10 cellular contexts compared by ENCODE assay signal in genomic region chr12:50642035-50642451, GRCh38.
DNase-seq lines count a peak whose midpoint lies in the region; ATAC-seq and TF ChIP-seq lines count a peak whose summit lies in the region.
"Had no signal": no experiment of that assay in that cellular context is flagged by ENCODE, and none has a peak within 500 bp of the region (broad histone marks: within the 10 kb centered on the region; RNA-seq: fewer than 3 reads in every experiment).

No MANE protein-coding gene starts in this region.

- ATAC-seq in RWPE2 (ENCODE audit: low read depth): peak; percentile 81
- peak in 1 of 4 donors; percentile 51 for ATAC-seq in psoas muscle
- no peak for ATAC-seq in GM21576 (IDR thresholded peaks at IDR 0.05; ENCODE audit: unreplicated experiment)
- no peak for ATAC-seq in HG02642 (IDR thresholded peaks at IDR 0.05; ENCODE audit: poor library complexity, unreplicated experiment)

- DNase-seq in ELR (ENCODE audit: low read depth) (peak; percentile 39), RWPE2 (ENCODE audit: low spot score) (no peak), esophagus squamous epithelium (lab: John Stamatoyannopoulos, UW) (no peak), psoas muscle (no peak), ovary (no peak)
- DNase-seq in stimulated activated CD4-positive, alpha-beta T cell treated with anti-CD3 and anti-CD28 coated beads, Interleukin-2, amount 100 ng/mL, for 48 hours: no peak
- DNase-seq: activated CD4-positive, CD25-positive, alpha-beta regulatory T cell treated with anti-CD3 and anti-CD28 coated beads, Interleukin-2, amount 50 U/mL, for 72 hours; activated naive CD4-positive, alpha-beta T cell treated with anti-CD3 and anti-CD28 coated beads, Interleukin-2, amount 10 ng/mL, durations not matched to agents 7 days and 5 days had no signal

- 18 to 27% methylated on average over 1 of the region's 1 CpG for WGBS in esophagus squamous epithelium, 2 donors
- WGBS in psoas muscle, 3 donors: 10 to 42% (median 25%) methylated on average over 1 of the region's 1 CpG
- 60 to 67% (median 61%) methylated on average over 1 of the region's 1 CpG for WGBS in ovary, 3 donors

- H3K27ac ChIP-seq in RWPE2 (ENCODE audit: poor library complexity, severe bottlenecking): peak overlapping the region; percentile 77
- H3K27ac ChIP-seq in esophagus squamous epithelium: peak overlapping the region; percentile 72 to 81 (median 76)
- H3K27ac ChIP-seq in psoas muscle: peak overlapping the region; percentile 20
- no peak overlapping the region for H3K27ac ChIP-seq in ovary

- no peak for TF ChIP-seq POLR2A in esophagus squamous epithelium (IDR thresholded peaks at IDR 0.05)
- TF ChIP-seq POLR2A in ovary (IDR thresholded peaks at IDR 0.05): no peak

- H3K36me3 ChIP-seq in RWPE2 (ENCODE audit: low read depth) (peaks cover 19% of the 10 kb centered on the region), esophagus squamous epithelium (peaks cover 0 to 12% (median 0%) of the 10 kb centered on the region in 3 donors), psoas muscle (ENCODE audit: insufficient read depth in 1 of 2, low read depth in 1 of 2) (peaks cover 0 to 13% of the 10 kb centered on the region in 2 donors), ovary (no peaks in the 10 kb centered on the region)

- H3K4me1 ChIP-seq in RWPE2 (ENCODE audit: insufficient read depth, poor library complexity, severe bottlenecking) (peaks cover 49% of the 10 kb centered on the region), esophagus squamous epithelium (peaks cover 10 to 51% (median 18%) of the 10 kb centered on the region in 3 donors), psoas muscle (peaks cover 20% of the 10 kb centered on the region), ovary (ENCODE audit: insufficient read depth) (no peaks in the 10 kb centered on the region)

- intact Hi-C loops in esophagus squamous epithelium (cut with DNase I) (no loop called here), psoas muscle (cut with DNase I) (no loop called here), ovary (cut with DNase I) (no loop called here)

- TF ChIP-seq CTCF in RWPE2 (IDR thresholded peaks at IDR 0.05; ENCODE audit: poor library complexity, severe bottlenecking) (no peak), esophagus squamous epithelium (IDR thresholded peaks at IDR 0.05) (no peak), psoas muscle (IDR thresholded peaks at IDR 0.05) (no peak), ovary (IDR thresholded peaks at IDR 0.05) (no peak)

- peaks cover 2% of the 10 kb centered on the region for H3K9me3 ChIP-seq in RWPE2 (ENCODE audit: severe bottlenecking)
- no peaks in the 10 kb centered on the region for H3K9me3 ChIP-seq in esophagus squamous epithelium
- H3K9me3 ChIP-seq in psoas muscle: no peaks in the 10 kb centered on the region
- H3K9me3 ChIP-seq in ovary: no peaks in the 10 kb centered on the region

- H3K4me3 ChIP-seq in RWPE2 (ENCODE audit: severe bottlenecking) (no peak overlapping the region), esophagus squamous epithelium (no peak overlapping the region), psoas muscle (no peak overlapping the region), ovary (no peak overlapping the region)

- no peak for TF ChIP-seq EP300 in ovary (IDR thresholded peaks at IDR 0.05)

- H3K27me3 ChIP-seq in RWPE2 (ENCODE audit: insufficient read depth, poor library complexity, severe bottlenecking) (no peaks in the 10 kb centered on the region), esophagus squamous epithelium (no peaks in the 10 kb centered on the region), psoas muscle (ENCODE audit: insufficient read depth in 3 of 3, low read length in 2 of 3) (no peaks in the 10 kb centered on the region), ovary (no peaks in the 10 kb centered on the region)

Comparison
In these comparisons a context has a peak if more than half of its experiments do, and no peak if none do; other contexts are left out.
1. H3K27ac ChIP-seq: peak in RWPE2 (single experiment), esophagus squamous epithelium (4 of 4) and psoas muscle (single experiment); none in ovary (0 of 2).